In genomic region chr12:537772-538171, GRCh38 we compare ENCODE assay signal across 16 cellular contexts.
A peak's percentile ranks its signal among the peaks of the same experiment; 100 is the strongest.
DNase-seq lines count a peak whose midpoint lies in the region; ATAC-seq, FAIRE-seq and TF ChIP-seq lines count a peak whose summit lies in the region.
"Had no signal": no experiment of that assay in that cellular context is flagged by ENCODE, and none has a peak within 500 bp of the region (broad histone marks: within the 10 kb centered on the region; RNA-seq: fewer than 3 reads in every experiment).

No MANE protein-coding gene starts in this region.

- DNase-seq in natural killer cell (no peak), PC-3 (peak; percentile 75), keratinocyte (ENCODE audit: low read depth, low spot score) (no peak), GDM1 (lab: John Stamatoyannopoulos, UW) (no peak), heart left ventricle (no peak), dorsolateral prefrontal cortex (no peak)
- no peak for DNase-seq in natural killer cell treated with Interleukin-12 subunit alpha and Interleukin-12 subunit beta and Interleukin-15 and Interleukin-18, amount 100 ng/mL, for 72 hours (ENCODE audit: low spot score)
- DNase-seq: activated CD8-positive, alpha-beta T cell treated with anti-CD3 and anti-CD28 coated beads for 36 hours; activated effector memory CD4-positive, alpha-beta T cell treated with Interleukin-2 at 50 U/mL for 16 hours; HFFc6; MV-4-11; NK-92 treated with Interleukin-12 subunit alpha and Interleukin-12 subunit beta, amount 100 ng/mL, for 24 hours had no signal

- H4K20me1 ChIP-seq in PC-3 (ENCODE audit: low read length) = no peaks in the 10 kb centered on the region
- no peaks in the 10 kb centered on the region for H4K20me1 ChIP-seq in keratinocyte (ENCODE audit: control insufficient read depth, extremely low read depth, insufficient read depth, low read length)

- H3K27ac ChIP-seq in PC-3 (ENCODE audit: low read length) = peak overlapping the region; percentile 70
- H3K27ac ChIP-seq in keratinocyte (ENCODE audit: control insufficient read depth, insufficient read depth, low read length) = peak overlapping the region; percentile 59
- no peak overlapping the region for H3K27ac ChIP-seq in heart left ventricle
- H3K27ac ChIP-seq in dorsolateral prefrontal cortex = no peak overlapping the region
- H3K27ac ChIP-seq: ascending aorta, SK-N-MC had no signal

- no peaks in the 10 kb centered on the region for H3K36me3 Mint-ChIP-seq in natural killer cell
- H3K36me3 Mint-ChIP-seq in natural killer cell treated with Interleukin-12 subunit alpha and Interleukin-12 subunit beta and Interleukin-15 and Interleukin-18, amount 100 ng/mL, for 72 hours = no peaks in the 10 kb centered on the region
- H3K36me3 Mint-ChIP-seq: memory B cell had no signal

- peaks cover 20 to 28% of the 10 kb centered on the region in 2 donors for H3K4me1 Mint-ChIP-seq in natural killer cell
- H3K4me1 Mint-ChIP-seq in natural killer cell treated with Interleukin-12 subunit alpha and Interleukin-12 subunit beta and Interleukin-15 and Interleukin-18, amount 100 ng/mL, for 72 hours (ENCODE audit: low read depth in 2 of 2) = peaks cover 20 to 22% of the 10 kb centered on the region in 2 donors
- H3K4me1 Mint-ChIP-seq: memory B cell had no signal

- H3K4me3 ChIP-seq in PC-3 (ENCODE audit: low read length) (no peak overlapping the region), keratinocyte (ENCODE audit: control insufficient read depth in 2 of 3, extremely low read depth in 1 of 3, insufficient read depth in 2 of 3, low read depth in 1 of 3, low read length in 3 of 3) (no peak overlapping the region), heart left ventricle (no peak overlapping the region), dorsolateral prefrontal cortex (no peak overlapping the region)
- H3K4me3 ChIP-seq: ascending aorta, SK-N-MC had no signal

- 0 out of 2 replicates have a peak overlapping the region, but pooled peaks have one; percentile 13 for H3K4me2 ChIP-seq in PC-3 (ENCODE audit: low read length)
- peak overlapping the region; percentile 28 for H3K4me2 ChIP-seq in keratinocyte (ENCODE audit: control insufficient read depth, extremely low read depth, insufficient read depth, low read depth, low read length)

- H3K27ac Mint-ChIP-seq in natural killer cell = peak overlapping the region; percentile 89 to 92
- H3K27ac Mint-ChIP-seq in natural killer cell treated with Interleukin-12 subunit alpha and Interleukin-12 subunit beta and Interleukin-15 and Interleukin-18, amount 100 ng/mL, for 72 hours = peak overlapping the region in 1 of 2 donors; percentile 95
- H3K27ac Mint-ChIP-seq: activated CD8-positive, alpha-beta T cell treated with anti-CD3 and anti-CD28 coated beads for 36 hours; HFFc6; memory B cell had no signal

- CTCF ChIA-PET in PC-3 (lab: Charles Lee) = no interaction called here

- peak; percentile 94 for FAIRE-seq in keratinocyte (lab: Jason Lieb, UNC)

- no TSS peak for BruUV-seq in PC-3 (replicated peaks; lab: Mats Ljungman, UMichigan)

- no peaks in the 10 kb centered on the region for H3K9me3 ChIP-seq in PC-3 (ENCODE audit: low read length)
- no peaks in the 10 kb centered on the region for H3K9me3 ChIP-seq in keratinocyte (ENCODE audit: control insufficient read depth, low read depth, low read length)
- no peaks in the 10 kb centered on the region for H3K9me3 ChIP-seq in heart left ventricle
- H3K9me3 ChIP-seq: ascending aorta had no signal

- H3K9me3 Mint-ChIP-seq in natural killer cell = no peaks in the 10 kb centered on the region
- H3K9me3 Mint-ChIP-seq in natural killer cell treated with Interleukin-12 subunit alpha and Interleukin-12 subunit beta and Interleukin-15 and Interleukin-18, amount 100 ng/mL, for 72 hours = no peaks in the 10 kb centered on the region
- H3K9me3 Mint-ChIP-seq: HFFc6 had no signal

- H3K27me3 Mint-ChIP-seq in natural killer cell (ENCODE audit: low read depth in 2 of 2) = no peaks in the 10 kb centered on the region
- H3K27me3 Mint-ChIP-seq in natural killer cell treated with Interleukin-12 subunit alpha and Interleukin-12 subunit beta and Interleukin-15 and Interleukin-18, amount 100 ng/mL, for 72 hours = no peaks in the 10 kb centered on the region
- H3K27me3 Mint-ChIP-seq: activated CD8-positive, alpha-beta T cell treated with anti-CD3 and anti-CD28 coated beads for 36 hours had no signal

- ATAC-seq in natural killer cell (no peak), PC-3 (no peak), heart left ventricle (no peak), GM21526 (IDR thresholded peaks at IDR 0.05; ENCODE audit: low FRiP score, unreplicated experiment) (no peak)
- no peak for ATAC-seq in natural killer cell treated with Interleukin-12 subunit alpha and Interleukin-12 subunit beta and Interleukin-15 and Interleukin-18, amount 100 ng/mL, for 72 hours
- ATAC-seq: activated CD8-positive, alpha-beta T cell treated with anti-CD3 and anti-CD28 coated beads for 36 hours had no signal

- TF ChIP-seq CTCF in natural killer cell (IDR thresholded peaks at IDR 0.05) (no peak), PC-3 (conservative IDR thresholded peaks at IDR 0.05; ENCODE audit: low read depth, low read length) (no peak), keratinocyte (optimal IDR thresholded peaks at IDR 0.05 in 1 of 3, IDR thresholded peaks at IDR 0.05 in 1 of 3, conservative IDR thresholded peaks at IDR 0.05 in 1 of 3; ENCODE audit: extremely low read depth in 1 of 3, insufficient read depth in 2 of 3, low read length in 3 of 3) (peak in 1 of 3 experiments; percentile 13), heart left ventricle (IDR thresholded peaks at IDR 0.05) (no peak), dorsolateral prefrontal cortex (IDR thresholded peaks at IDR 0.05 in 54 of 56, conservative IDR thresholded peaks at IDR 0.05 in 2 of 56; ENCODE audit: low read depth in 1 of 56, partially characterized antibody in 56 of 56) (no peak)

- no peaks in the 10 kb centered on the region for H3K27me3 ChIP-seq in PC-3 (ENCODE audit: low read length)
- no peaks in the 10 kb centered on the region for H3K27me3 ChIP-seq in keratinocyte (ENCODE audit: control insufficient read depth, extremely low read depth, insufficient read depth, low read length)
- no peaks in the 10 kb centered on the region for H3K27me3 ChIP-seq in heart left ventricle
- H3K27me3 ChIP-seq in dorsolateral prefrontal cortex = no peaks in the 10 kb centered on the region
- H3K27me3 ChIP-seq: ascending aorta had no signal

- H3K9ac ChIP-seq in PC-3 (ENCODE audit: low read length) (peak overlapping the region; percentile 61), keratinocyte (ENCODE audit: control insufficient read depth, extremely low read depth, insufficient read depth, low read length) (peak overlapping the region; percentile 18)

- intact Hi-C loops in natural killer cell (cut with micrococcal nuclease) = no loop called here
- intact Hi-C loops in PC-3 (cut with micrococcal nuclease) = loop anchor here (5.0 kb wide), 1 partner anchor 75 kb away; no protein-coding TSS in a partner anchor
- intact Hi-C loops in heart left ventricle (cut with DNase I) = no loop called here
- intact Hi-C loops in dorsolateral prefrontal cortex (cut with DNase I) = no loop called here

- H3F3A ChIP-seq in PC-3 (ENCODE audit: low read length, unreplicated experiment) = no peaks in the 10 kb centered on the region

- POLR2A ChIA-PET in PC-3 (lab: Charles Lee; ENCODE audit: unreplicated experiment) = no interaction called here

- WGBS in heart left ventricle, 4 donors = 86 to 90% (median 89%) methylated on average over 4 of the region's 4 CpGs

- H3K4me1 ChIP-seq in PC-3 (ENCODE audit: insufficient read depth, low read length) (peaks cover 34% of the 10 kb centered on the region), keratinocyte (ENCODE audit: control insufficient read depth, extremely low read depth, insufficient read depth, low read length) (peaks cover 37% of the 10 kb centered on the region), heart left ventricle (peaks cover 0 to 37% (median 24%) of the 10 kb centered on the region in 12 donors)

- dilution Hi-C loops in keratinocyte (cut with MboI; ENCODE audit: extremely low pct_ligation_motif_present, low sequenced_read_pairs) = no loop called here

- H3K9me2 ChIP-seq in PC-3 (replicated peaks; ENCODE audit: low read length) = no peaks in the 10 kb centered on the region

- H3K36me3 ChIP-seq in PC-3 (ENCODE audit: low read depth, low read length) (no peaks in the 10 kb centered on the region), keratinocyte (ENCODE audit: control insufficient read depth in 2 of 2, extremely low read depth in 1 of 2, insufficient read depth in 2 of 2, low read length in 2 of 2) (no peaks in the 10 kb centered on the region), heart left ventricle (peaks cover 0 to 10% (median 0%) of the 10 kb centered on the region in 9 donors)
- H3K36me3 ChIP-seq: ascending aorta had no signal

- H3K4me3 Mint-ChIP-seq in natural killer cell = no peak overlapping the region
- H3K4me3 Mint-ChIP-seq in natural killer cell treated with Interleukin-12 subunit alpha and Interleukin-12 subunit beta and Interleukin-15 and Interleukin-18, amount 100 ng/mL, for 72 hours = no peak overlapping the region
- H3K4me3 Mint-ChIP-seq: activated CD8-positive, alpha-beta T cell treated with anti-CD3 and anti-CD28 coated beads for 36 hours; HFFc6; memory B cell had no signal

- H2AFZ ChIP-seq in PC-3 (ENCODE audit: low read length) = no peak overlapping the region
- H2AFZ ChIP-seq in keratinocyte (ENCODE audit: control insufficient read depth, low read length) = no peak overlapping the region

- H3K79me2 ChIP-seq in PC-3 (ENCODE audit: low read length) = no peaks in the 10 kb centered on the region
- no peaks in the 10 kb centered on the region for H3K79me2 ChIP-seq in keratinocyte (ENCODE audit: control insufficient read depth, insufficient read depth, low read length)

- H3K9me1 ChIP-seq in keratinocyte (ENCODE audit: control insufficient read depth, extremely low read depth, insufficient read depth, low read length) = no peaks in the 10 kb centered on the region

- no peak for TF ChIP-seq POLR2A in heart left ventricle (IDR thresholded peaks at IDR 0.05)

Comparison
In these comparisons a context has a peak if more than half of its experiments do, and no peak if none do; other contexts are left out.
1. H3K27ac ChIP-seq: peak in PC-3 (single experiment) and keratinocyte (single experiment); none in heart left ventricle (0 of 12) and dorsolateral prefrontal cortex (0 of 59).